Comparison of ENCODE assay signal across 9 cellular contexts in the genomic region with DNA sequence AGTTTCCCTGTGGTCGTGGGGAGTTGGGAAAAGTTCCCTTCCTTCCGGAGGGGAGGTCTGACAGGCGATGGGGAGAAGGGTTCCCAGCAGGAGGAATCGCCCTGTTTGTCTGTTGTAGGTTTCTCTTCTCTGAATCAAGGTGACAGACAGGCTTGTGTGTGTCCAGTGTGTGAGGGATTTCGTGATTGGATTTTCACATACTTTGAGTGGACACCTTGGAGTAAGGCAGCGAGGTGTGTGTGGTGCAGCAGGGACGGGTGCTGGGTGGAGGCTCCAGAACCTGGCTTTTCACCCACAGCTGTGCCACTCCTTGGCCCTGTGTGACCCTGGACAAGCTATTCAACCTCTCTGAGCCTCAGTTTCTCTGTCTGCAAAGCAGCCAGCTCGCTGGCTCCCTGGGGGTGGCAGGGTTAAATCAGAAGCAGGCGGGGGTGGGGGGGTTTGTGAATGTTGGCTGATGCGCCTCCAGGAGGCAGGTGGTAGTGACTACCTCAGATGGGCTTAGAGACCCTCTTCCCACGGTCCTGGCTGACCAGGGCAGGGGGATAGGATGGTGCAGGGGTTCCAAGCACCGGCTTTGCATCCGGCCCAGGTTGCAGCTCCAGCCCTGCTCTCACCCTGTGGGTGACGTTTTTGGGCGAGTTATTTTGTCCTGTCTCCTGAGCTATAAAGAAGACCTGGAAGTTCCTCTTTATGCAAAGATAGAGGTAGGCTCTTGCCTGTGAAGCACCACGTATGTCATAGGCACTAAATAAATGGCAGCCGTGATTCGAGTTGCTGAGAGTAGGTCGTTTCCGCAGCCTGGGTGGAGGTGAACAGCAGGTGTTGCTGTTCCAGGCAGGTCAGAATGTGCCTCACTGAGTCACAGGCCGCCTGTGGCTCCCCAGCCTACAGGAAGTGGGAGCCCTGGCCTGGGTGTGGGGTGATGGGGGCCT. TPM values are rescaled to one million over a fixed set of nuclear protein-coding genes. Genes with fewer than 3 reads are reported as not detected.
DNase-seq lines count a peak whose midpoint lies in the region; ATAC-seq, FAIRE-seq and TF ChIP-seq lines count a peak whose summit lies in the region.
"Had no signal": no experiment of that assay in that cellular context is flagged by ENCODE, and none has a peak within 500 bp of the region (broad histone marks: within the 10 kb centered on the region; RNA-seq: fewer than 3 reads in every experiment).

No MANE protein-coding gene starts in this region.

- H3K36me3 ChIP-seq in HEK293 (ENCODE audit: control insufficient read depth in 2 of 2, insufficient read depth in 1 of 2, low read length in 2 of 2) (no peaks in the 10 kb centered on the region), small intestine (ENCODE audit: control insufficient read depth in 2 of 2, insufficient read depth in 2 of 2, low read length in 2 of 2) (no peaks in the 10 kb centered on the region)

- FAIRE-seq in small intestine (lab: Jason Lieb, UNC) (no peak), GM12892 (lab: Jason Lieb, UNC) (no peak)

- CTCF ChIA-PET in HEK293 (lab: Yijun Ruan, JAX) (interaction anchor here (0.6 to 1.1 kb wide), 3 partner anchors 65 to 112 kb away, joined by 3 to 4 read pairs (median 3); no protein-coding TSS in a partner anchor), WTC11 (lab: Charles Lee) (interaction anchor here (0.7 to 3.5 kb wide), 2 partner anchors 28 to 105 kb away, joined by 5 to 19 read pairs; no protein-coding TSS in a partner anchor)

- POLR2A ChIA-PET in HEK293 (lab: Yijun Ruan, JAX) (interaction anchor here (0.7 kb wide), 1 partner anchor 535 kb away, joined by 3 read pairs; no protein-coding TSS in a partner anchor), WTC11 (lab: Charles Lee) (no interaction called here)

- H3K27ac Mint-ChIP-seq in WTC11, result no peak overlapping the region

- TF ChIP-seq POLR2A in GM12892 (IDR thresholded peaks at IDR 0.05; ENCODE audit: low read depth, low read length), result no peak

- 30 to 35% (median 32%) methylated on average over 21 of the region's 21 CpGs for WGBS in small intestine, 3 donors

- H3K4me1 ChIP-seq in HEK293 (ENCODE audit: control insufficient read depth, insufficient read depth, low read length), result no peaks in the 10 kb centered on the region; the same call in 1 of the 2 replicates
- H3K4me1 ChIP-seq in small intestine (ENCODE audit: control insufficient read depth in 2 of 2, insufficient read depth in 1 of 2, low read depth in 1 of 2, low read length in 1 of 2), result peaks cover 3 to 4% of the 10 kb centered on the region in 2 donors

- no peaks in the 10 kb centered on the region for H3K27me3 ChIP-seq in small intestine (ENCODE audit: control insufficient read depth in 2 of 2, insufficient read depth in 2 of 2, low read length in 2 of 2)

- TF ChIP-seq CTCF in HEK293 (tag by site-specific recombination; IDR thresholded peaks at IDR 0.05) (no peak), WTC11 (IDR thresholded peaks at IDR 0.05) (no peak)

- no peak; the same call in 1 of the 2 replicates for ATAC-seq in WTC11
- ATAC-seq in HG02759 (IDR thresholded peaks at IDR 0.05; ENCODE audit: unreplicated experiment), result no peak

- peaks cover 18% of the 10 kb centered on the region for H3K4me1 Mint-ChIP-seq in WTC11

- DNase-seq in WTC11 (ENCODE audit: low spot score) (no peak), small intestine (peak; percentile 39), NCI-H446 treated with DMSO at 0.1 percent for 48 hours (lab: John Stamatoyannopoulos, UW) (no peak), GM12892 (ENCODE audit: insufficient read length) (no peak)
- no peak for DNase-seq in stimulated activated CD4-positive, alpha-beta T cell treated with anti-CD3 and anti-CD28 coated beads, Interleukin-4, amount 100 ng/mL, for 4 hours
- DNase-seq: naive thymus-derived CD8-positive, alpha-beta T cell had no signal

- peaks cover 30% of the 10 kb centered on the region for H3K27me3 Mint-ChIP-seq in WTC11 (ENCODE audit: low read depth)

- peaks cover 2% of the 10 kb centered on the region; the same call in 1 of the 2 replicates for H3K36me3 Mint-ChIP-seq in WTC11

- no peaks in the 10 kb centered on the region for H3K9me3 ChIP-seq in HEK293 (ENCODE audit: control insufficient read depth, insufficient read depth, low read depth, low read length)
- no peaks in the 10 kb centered on the region for H3K9me3 ChIP-seq in small intestine (ENCODE audit: control insufficient read depth, low read depth)

- H3K9me3 Mint-ChIP-seq in WTC11, result peaks cover 11% of the 10 kb centered on the region
- H3K9me3 Mint-ChIP-seq: naive thymus-derived CD8-positive, alpha-beta T cell had no signal

- H3K4me3 ChIP-seq in HEK293 (ENCODE audit: low read depth, low read length) (peak overlapping the region; percentile 42), iPS-11a (ENCODE audit: low read depth, low read length) (peak overlapping the region; percentile 28), small intestine (ENCODE audit: low read depth in 1 of 2, low read length in 2 of 2) (peak overlapping the region; percentile 52 to 55)

- H3K4me3 Mint-ChIP-seq in WTC11, result peak overlapping the region; percentile 64

- H3K27ac ChIP-seq in HEK293 (ENCODE audit: extremely low read depth, low read depth, low read length) (no peak overlapping the region), small intestine (ENCODE audit: low read depth in 1 of 2, low read length in 1 of 2) (peak overlapping the region; percentile 74 to 85)

TF ChIP-seq in HEK293, 187 proteins besides CTCF, POLR2A, EP300 and RAD21:
- TF ChIP-seq ZNF560 (tag by site-specific recombination; IDR thresholded peaks at IDR 0.05; ENCODE audit: borderline replicate concordance) (no peak), ZNF791 (tag by site-specific recombination; IDR thresholded peaks at IDR 0.05) (no peak), ZNF768 (tag by site-specific recombination; IDR thresholded peaks at IDR 0.05) (peak; percentile 70), ZNF157 (tag by site-specific recombination; IDR thresholded peaks at IDR 0.05) (no peak), ZNF133 (tag by site-specific recombination; IDR thresholded peaks at IDR 0.05) (no peak)
- TF ChIP-seq, protein P1, sequence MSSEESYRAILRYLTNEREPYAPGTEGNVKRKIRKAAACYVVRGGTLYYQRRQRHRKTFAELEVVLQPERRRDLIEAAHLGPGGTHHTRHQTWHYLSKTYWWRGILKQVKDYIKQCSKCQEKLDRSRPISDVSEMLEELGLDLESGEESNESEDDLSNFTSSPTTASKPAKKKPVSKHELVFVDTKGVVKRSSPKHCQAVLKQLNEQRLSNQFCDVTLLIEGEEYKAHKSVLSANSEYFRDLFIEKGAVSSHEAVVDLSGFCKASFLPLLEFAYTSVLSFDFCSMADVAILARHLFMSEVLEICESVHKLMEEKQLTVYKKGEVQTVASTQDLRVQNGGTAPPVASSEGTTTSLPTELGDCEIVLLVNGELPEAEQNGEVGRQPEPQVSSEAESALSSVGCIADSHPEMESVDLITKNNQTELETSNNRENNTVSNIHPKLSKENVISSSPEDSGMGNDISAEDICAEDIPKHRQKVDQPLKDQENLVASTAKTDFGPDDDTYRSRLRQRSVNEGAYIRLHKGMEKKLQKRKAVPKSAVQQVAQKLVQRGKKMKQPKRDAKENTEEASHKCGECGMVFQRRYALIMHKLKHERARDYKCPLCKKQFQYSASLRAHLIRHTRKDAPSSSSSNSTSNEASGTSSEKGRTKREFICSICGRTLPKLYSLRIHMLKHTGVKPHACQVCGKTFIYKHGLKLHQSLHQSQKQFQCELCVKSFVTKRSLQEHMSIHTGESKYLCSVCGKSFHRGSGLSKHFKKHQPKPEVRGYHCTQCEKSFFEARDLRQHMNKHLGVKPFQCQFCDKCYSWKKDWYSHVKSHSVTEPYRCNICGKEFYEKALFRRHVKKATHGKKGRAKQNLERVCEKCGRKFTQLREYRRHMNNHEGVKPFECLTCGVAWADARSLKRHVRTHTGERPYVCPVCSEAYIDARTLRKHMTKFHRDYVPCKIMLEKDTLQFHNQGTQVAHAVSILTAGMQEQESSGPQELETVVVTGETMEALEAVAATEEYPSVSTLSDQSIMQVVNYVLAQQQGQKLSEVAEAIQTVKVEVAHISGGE (tag by site-specific recombination; conservative IDR thresholded peaks at IDR 0.05; ENCODE audit: low read depth), result no peak

TF ChIP-seq in WTC11, 78 proteins besides CTCF, POLR2A, EP300 and RAD21 (continues in another document):
- TF ChIP-seq, protein P2, sequence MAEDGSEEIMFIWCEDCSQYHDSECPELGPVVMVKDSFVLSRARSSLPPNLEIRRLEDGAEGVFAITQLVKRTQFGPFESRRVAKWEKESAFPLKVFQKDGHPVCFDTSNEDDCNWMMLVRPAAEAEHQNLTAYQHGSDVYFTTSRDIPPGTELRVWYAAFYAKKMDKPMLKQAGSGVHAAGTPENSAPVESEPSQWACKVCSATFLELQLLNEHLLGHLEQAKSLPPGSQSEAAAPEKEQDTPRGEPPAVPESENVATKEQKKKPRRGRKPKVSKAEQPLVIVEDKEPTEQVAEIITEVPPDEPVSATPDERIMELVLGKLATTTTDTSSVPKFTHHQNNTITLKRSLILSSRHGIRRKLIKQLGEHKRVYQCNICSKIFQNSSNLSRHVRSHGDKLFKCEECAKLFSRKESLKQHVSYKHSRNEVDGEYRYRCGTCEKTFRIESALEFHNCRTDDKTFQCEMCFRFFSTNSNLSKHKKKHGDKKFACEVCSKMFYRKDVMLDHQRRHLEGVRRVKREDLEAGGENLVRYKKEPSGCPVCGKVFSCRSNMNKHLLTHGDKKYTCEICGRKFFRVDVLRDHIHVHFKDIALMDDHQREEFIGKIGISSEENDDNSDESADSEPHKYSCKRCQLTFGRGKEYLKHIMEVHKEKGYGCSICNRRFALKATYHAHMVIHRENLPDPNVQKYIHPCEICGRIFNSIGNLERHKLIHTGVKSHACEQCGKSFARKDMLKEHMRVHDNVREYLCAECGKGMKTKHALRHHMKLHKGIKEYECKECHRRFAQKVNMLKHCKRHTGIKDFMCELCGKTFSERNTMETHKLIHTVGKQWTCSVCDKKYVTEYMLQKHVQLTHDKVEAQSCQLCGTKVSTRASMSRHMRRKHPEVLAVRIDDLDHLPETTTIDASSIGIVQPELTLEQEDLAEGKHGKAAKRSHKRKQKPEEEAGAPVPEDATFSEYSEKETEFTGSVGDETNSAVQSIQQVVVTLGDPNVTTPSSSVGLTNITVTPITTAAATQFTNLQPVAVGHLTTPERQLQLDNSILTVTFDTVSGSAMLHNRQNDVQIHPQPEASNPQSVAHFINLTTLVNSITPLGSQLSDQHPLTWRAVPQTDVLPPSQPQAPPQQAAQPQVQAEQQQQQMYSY (CRISPR knock-in tag; IDR thresholded peaks at IDR 0.05), result peak; percentile 82
- TF ChIP-seq JAZF1 (CRISPR knock-in tag; IDR thresholded peaks at IDR 0.05), result no peak
- TF ChIP-seq FOXK1 (CRISPR knock-in tag; IDR thresholded peaks at IDR 0.05), result no peak

RNA-seq across cellular contexts. Expression of gene BDKRB2, which starts 0.7 kb away (rescaled TPM):
- total RNA-seq in WTC11 (2021), result 0.17 to 0.30 TPM (median 0.18 TPM) in 3 replicates
- polyA plus RNA-seq in small intestine, result 1 to 10 TPM; 1.3 to 8.2 (median 4.1) TPM
- not detected for polyA plus RNA-seq in GM12892 (2012; ENCODE audit: missing spikeins)
- total RNA-seq: naive thymus-derived CD8-positive, alpha-beta T cell had no signal
- polyA plus RNA-seq: naive thymus-derived CD8-positive, alpha-beta T cell had no signal

RNA-seq across cellular contexts. Expression of gene BDKRB1, which starts 50.7 kb away (rescaled TPM):
- 0.11 to 0.27 TPM in 2 of 3 replicates, not detected in the other for total RNA-seq in WTC11 (2021)
- 1 to 10 TPM; 1.1 to 4.3 (median 2.1) TPM for polyA plus RNA-seq in small intestine
- not detected for polyA plus RNA-seq in GM12892 (2012; ENCODE audit: missing spikeins)
- total RNA-seq: naive thymus-derived CD8-positive, alpha-beta T cell had no signal
- polyA plus RNA-seq: naive thymus-derived CD8-positive, alpha-beta T cell had no signal
